Comparison of ENCODE assay signal across 8 cellular contexts in genomic region chr11:96341237-96342130, GRCh38. TPM values are rescaled to one million over a fixed set of nuclear protein-coding genes. Genes with fewer than 3 reads are reported as not detected.
DNase-seq lines count a peak whose midpoint lies in the region; ATAC-seq, FAIRE-seq and TF ChIP-seq lines count a peak whose summit lies in the region.

No MANE protein-coding gene starts in this region.

- CTCF ChIA-PET in A549 (lab: Yijun Ruan, JAX) = interaction anchor here (1.3 to 6.9 kb wide), 10 partner anchors 19 to 328 kb away, joined by 3 to 51 read pairs (median 6); no protein-coding TSS in a partner anchor

- H3K4me3 ChIP-seq in A549 (peak overlapping the region; percentile 74), WERI-Rb-1 (ENCODE audit: low read depth, low read length) (peak overlapping the region; percentile 99)

- TF ChIP-seq POLR2A in A549 (IDR thresholded peaks at IDR 0.05; ENCODE audit: low read length) (no peak), GM19099 (IDR thresholded peaks at IDR 0.05; ENCODE audit: extremely low read depth, insufficient read length, low read depth) (peak; percentile 48)

- intact Hi-C loops in left colon (cut with DNase I, micrococcal nuclease) = loop anchor here in 1 of 2 donors (2.0 kb wide), 1 partner anchor 285 kb away; no protein-coding TSS in a partner anchor

- no peak for TF ChIP-seq RAD21 in A549 (conservative IDR thresholded peaks at IDR 0.05 in 1 of 2, IDR thresholded peaks at IDR 0.05 in 1 of 2)

- H3K9me3 ChIP-seq in A549 = no peaks in the 10 kb centered on the region
- no peaks in the 10 kb centered on the region for H3K9me3 ChIP-seq in WERI-Rb-1 (ENCODE audit: severe bottlenecking)

- H3K27me3 ChIP-seq in WERI-Rb-1 (ENCODE audit: insufficient read depth, low read depth, severe bottlenecking) = no peaks in the 10 kb centered on the region

- TF ChIP-seq CTCF in A549 (IDR thresholded peaks at IDR 0.05) (no peak), WERI-Rb-1 (IDR thresholded peaks at IDR 0.05; ENCODE audit: low read depth, low read length) (peak; percentile 31; the same call in 1 of the 2 replicates)

- peak overlapping the region; percentile 93 for H3K4me2 ChIP-seq in A549

- peaks cover 11% of the 10 kb centered on the region for H3K36me3 ChIP-seq in WERI-Rb-1

- H3K27ac ChIP-seq in A549 (peak overlapping the region; percentile 83 to 85; a peak in 5 of 6 replicates), WERI-Rb-1 (peak overlapping the region; percentile 94), caudate nucleus (ENCODE audit: low read depth, low read length) (peak overlapping the region; percentile 86)

- DNase-seq in A549 (ENCODE audit: low read depth in 1 of 2, low spot score in 1 of 2) (peak in 1 of 2 experiments; percentile 9), WERI-Rb-1 (peak; percentile 57), caudate nucleus (lab: John Stamatoyannopoulos, UW) (peak in 33 of 61 donors; percentile 12 to 56 (median 30)), left colon (peak; percentile 65 to 75), amniotic stem cell (lab: John Stamatoyannopoulos, UW) (no peak)
- DNase-seq in stimulated activated CD4-positive, alpha-beta T cell treated with anti-CD3 and anti-CD28 coated beads, Interleukin-4, amount 100 ng/mL, for 1 hour = peak; percentile 60

- 66% methylated on average over 9 of the region's 26 CpGs for WGBS in A549 (ENCODE audit: missing lambda C conversion rate)

- POLR2A ChIA-PET in A549 (lab: Yijun Ruan, JAX) = interaction anchor here (0.6 to 1.2 kb wide), 3 partner anchors 34 to 416 kb away, joined by 3 to 4 read pairs (median 3); no protein-coding TSS in a partner anchor

- FAIRE-seq in A549 (lab: Jason Lieb, UNC) = no peak

- ATAC-seq in A549 (peak; percentile 21 to 40; a peak in 3 of 6 replicates), HG03469 (IDR thresholded peaks at IDR 0.05; ENCODE audit: unreplicated experiment) (peak; percentile 25), left colon (peak; percentile 56)

- peaks cover 33% of the 10 kb centered on the region for H3K4me1 ChIP-seq in A549

- TF ChIP-seq EP300 in A549 (IDR thresholded peaks at IDR 0.05) = no peak

TF ChIP-seq in A549, 52 proteins besides CTCF, POLR2A, EP300 and RAD21:
- TF ChIP-seq CBX8 (IDR thresholded peaks at IDR 0.05) (no peak), FOXS1 (CRISPR knock-in tag; IDR thresholded peaks at IDR 0.05) (no peak), JUNB (IDR thresholded peaks at IDR 0.05) (no peak), CBX2 (IDR thresholded peaks at IDR 0.05; ENCODE audit: borderline replicate concordance, low read depth) (no peak), POLR2AphosphoS2 (conservative IDR thresholded peaks at IDR 0.05; ENCODE audit: low read length) (no peak), SMC3 (IDR thresholded peaks at IDR 0.05) (no peak), PHF8 (IDR thresholded peaks at IDR 0.05; ENCODE audit: borderline replicate concordance, low read depth) (no peak), ZSCAN20 (CRISPR knock-in tag; IDR thresholded peaks at IDR 0.05) (no peak), BCL3 (IDR thresholded peaks at IDR 0.05) (no peak)
- TF ChIP-seq, protein P1, sequence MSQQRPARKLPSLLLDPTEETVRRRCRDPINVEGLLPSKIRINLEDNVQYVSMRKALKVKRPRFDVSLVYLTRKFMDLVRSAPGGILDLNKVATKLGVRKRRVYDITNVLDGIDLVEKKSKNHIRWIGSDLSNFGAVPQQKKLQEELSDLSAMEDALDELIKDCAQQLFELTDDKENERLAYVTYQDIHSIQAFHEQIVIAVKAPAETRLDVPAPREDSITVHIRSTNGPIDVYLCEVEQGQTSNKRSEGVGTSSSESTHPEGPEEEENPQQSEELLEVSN (IDR thresholded peaks at IDR 0.05; ENCODE audit: borderline replicate concordance, low read depth) = no peak

RNA-seq across cellular contexts. Expression of gene MAML2, which starts 1.5 kb away (rescaled TPM):
- polyA plus RNA-seq in A549 (2011; rRNA removed) (2.5 and 3.2 TPM in 2 replicates), A549 (2017; fragmentation: RNase III; extraction: RNeasy Plus Mini Kit Qiagen cat#74134 plus additional on column Dnase treatment) (1.3 to 1.7 TPM (median 1.5 TPM) in 3 replicates)
- polyA plus RNA-seq in A549 (2012; cell fraction: cytosol; rRNA removed) = 1.3 and 1.9 TPM in 2 replicates
- polyA plus RNA-seq in A549 (2012; cell fraction: nucleus; rRNA removed) = 0.99 and 1.9 TPM in 2 replicates
- polyA minus RNA-seq in A549 (2011; rRNA and poly(A)+ RNA removed) = 5.5 and 6.0 TPM in 2 replicates
- total RNA-seq in left colon = 10 to 100 TPM; 14.8 to 16.3 TPM

RNA-seq across cellular contexts. Expression of gene CCDC82, which starts 48.2 kb away (rescaled TPM):
- polyA plus RNA-seq in A549 (2011; rRNA removed) = 13.1 and 27.6 TPM in 2 replicates
- polyA plus RNA-seq in A549 (2012; cell fraction: cytosol; rRNA removed) = 2.4 and 2.8 TPM in 2 replicates
- 3.1 and 5.8 TPM in 2 replicates for polyA plus RNA-seq in A549 (2012; cell fraction: nucleus; rRNA removed)
- 17.6 to 18.2 TPM (median 18.1 TPM) in 3 replicates for polyA plus RNA-seq in A549 (2017; fragmentation: RNase III; extraction: RNeasy Plus Mini Kit Qiagen cat#74134 plus additional on column Dnase treatment)
- polyA minus RNA-seq in A549 (2011; rRNA and poly(A)+ RNA removed) = 4.5 TPM in 2 replicates
- 10 to 100 TPM; 13.6 to 23.6 TPM for total RNA-seq in left colon

RNA-seq across cellular contexts. Expression of gene JRKL, which starts 48.3 kb away (rescaled TPM):
- polyA plus RNA-seq in A549 (2011; rRNA removed) = 7.1 and 9.7 TPM in 2 replicates
- polyA plus RNA-seq in A549 (2012; cell fraction: cytosol; rRNA removed) = 1.4 TPM in 2 replicates
- 0.55 and 0.89 TPM in 2 replicates for polyA plus RNA-seq in A549 (2012; cell fraction: nucleus; rRNA removed)
- 9.7 to 10.6 TPM (median 10.4 TPM) in 3 replicates for polyA plus RNA-seq in A549 (2017; fragmentation: RNase III; extraction: RNeasy Plus Mini Kit Qiagen cat#74134 plus additional on column Dnase treatment)
- polyA minus RNA-seq in A549 (2011; rRNA and poly(A)+ RNA removed) = 1.8 and 2.1 TPM in 2 replicates
- total RNA-seq in left colon = 1 to 10 TPM; 8.8 to 9.0 TPM
